ENCODE assay signal across 23 cellular contexts in the genomic region with DNA sequence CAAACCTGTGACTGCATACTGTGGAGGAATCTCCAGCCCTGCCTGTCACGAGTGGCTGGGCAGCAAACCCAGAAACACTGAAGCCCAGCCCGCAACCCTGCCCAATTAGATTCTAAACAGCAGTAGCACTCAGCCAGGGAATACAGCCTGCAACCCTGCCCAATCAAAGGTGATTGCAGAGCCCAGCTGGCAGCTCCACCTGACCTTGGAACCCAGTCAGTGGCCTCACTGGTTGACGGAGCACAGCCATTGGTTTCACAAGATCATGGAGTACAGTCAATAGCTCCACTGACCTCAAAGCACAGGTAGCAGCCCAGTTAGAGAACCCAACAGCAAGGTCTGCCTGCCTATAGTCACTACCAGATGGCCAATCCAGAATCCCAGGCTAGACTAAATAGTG. TPM values are rescaled to one million over a fixed set of nuclear protein-coding genes. Genes with fewer than 3 reads are reported as not detected.
A peak's percentile ranks its signal among the peaks of the same experiment; 100 is the strongest.
DNase-seq lines count a peak whose midpoint lies in the region; ATAC-seq, FAIRE-seq and TF ChIP-seq lines count a peak whose summit lies in the region.
"Had no signal": no experiment of that assay in that cellular context is flagged by ENCODE, and none has a peak within 500 bp of the region (broad histone marks: within the 10 kb centered on the region; RNA-seq: fewer than 3 reads in every experiment).

No MANE protein-coding gene starts in this region.

- DNase-seq in kidney (peak; percentile 8), right lobe of liver (peak; percentile 35 to 92 (median 88)), upper lobe of right lung (no peak), NCI-H69 (lab: John Stamatoyannopoulos, UW) (no peak), NCI-H1436 (lab: John Stamatoyannopoulos, UW) (no peak)
- no peak for DNase-seq in activated CD4-positive, alpha-beta T cell treated with anti-CD3 and anti-CD28 coated beads for 4 hours
- DNase-seq: ACHN; BE2C; C1 segment of cervical spinal cord; CD4-positive, CD25-positive, alpha-beta regulatory T cell; CD8-positive, alpha-beta memory T cell; COR-L47; DMS 273 treated with DMSO at 0.1 percent for 48 hours; DMS53; DND-41; EL; GOT3; H7; HFFc6 had no signal

- H3K27me3 ChIP-seq in right lobe of liver (no peaks in the 10 kb centered on the region), upper lobe of right lung (no peaks in the 10 kb centered on the region)
- H3K27me3 ChIP-seq: BE2C had no signal

- TF ChIP-seq CTCF in kidney (IDR thresholded peaks at IDR 0.05; ENCODE audit: borderline replicate concordance, extremely low read depth, insufficient read depth) (no peak), right lobe of liver (IDR thresholded peaks at IDR 0.05) (no peak), upper lobe of right lung (IDR thresholded peaks at IDR 0.05) (no peak)

- WGBS in right lobe of liver (ENCODE audit: insufficient coverage, low coverage, low lambda C conversion rate, missing lambda C conversion rate), result 20% methylated on average over 1 of the region's 3 CpGs

- ATAC-seq in right lobe of liver (peak; percentile 83 to 99 (median 98)), upper lobe of right lung (no peak)
- ATAC-seq: GM12878, HCT116 had no signal

- FAIRE-seq in kidney (lab: Jason Lieb, UNC), result no peak
- FAIRE-seq: GM12878 had no signal

- H3K4me3 ChIP-seq in kidney (ENCODE audit: low read length in 2 of 2) (no peak overlapping the region), right lobe of liver (no peak overlapping the region), upper lobe of right lung (no peak overlapping the region)
- H3K4me3 ChIP-seq: GM12878 had no signal

- H3K9me3 ChIP-seq in kidney (ENCODE audit: control insufficient read depth in 1 of 2, low read length in 2 of 2) (peaks cover 8 to 18% of the 10 kb centered on the region in 2 donors), right lobe of liver (peaks cover 0 to 6% (median 0%) of the 10 kb centered on the region in 4 donors), upper lobe of right lung (no peaks in the 10 kb centered on the region)
- H3K9me3 ChIP-seq: BE2C had no signal

- no peak overlapping the region for H3K27ac ChIP-seq in kidney (ENCODE audit: low read depth in 2 of 2, low read length in 2 of 2)
- peak overlapping the region in 2 of 3 donors; percentile 23 to 76 for H3K27ac ChIP-seq in right lobe of liver
- H3K27ac ChIP-seq in upper lobe of right lung, result no peak overlapping the region

- TF ChIP-seq EP300 in Ishikawa (IDR thresholded peaks at IDR 0.05; ENCODE audit: borderline replicate concordance), result no peak

- peaks cover 0 to 3% of the 10 kb centered on the region in 2 donors for H3K36me3 ChIP-seq in kidney (ENCODE audit: control insufficient read depth in 1 of 2, insufficient read depth in 2 of 2, low read length in 2 of 2)
- no peaks in the 10 kb centered on the region for H3K36me3 ChIP-seq in right lobe of liver
- peaks cover 5% of the 10 kb centered on the region for H3K36me3 ChIP-seq in upper lobe of right lung

- TF ChIP-seq POLR2A in right lobe of liver (IDR thresholded peaks at IDR 0.05), result no peak

- H3K4me1 ChIP-seq in kidney (ENCODE audit: control insufficient read depth in 1 of 2, insufficient read depth in 1 of 2, low read depth in 1 of 2, low read length in 2 of 2) (no peaks in the 10 kb centered on the region), right lobe of liver (peaks cover 0 to 7% (median 0%) of the 10 kb centered on the region in 4 donors), upper lobe of right lung (no peaks in the 10 kb centered on the region)
- H3K4me1 ChIP-seq: BE2C had no signal

- TF ChIP-seq RAD21 in Ishikawa (IDR thresholded peaks at IDR 0.05; ENCODE audit: low read depth), result no peak

- intact Hi-C loops in kidney (cut with DNase I), result no loop called here
- intact Hi-C loops in right lobe of liver (cut with DNase I), result no loop called here
- intact Hi-C loops in upper lobe of right lung (cut with DNase I), result no loop called here

- no peak overlapping the region for H3K9ac ChIP-seq in kidney (ENCODE audit: low read length in 2 of 2)

TF ChIP-seq in Ishikawa, 13 proteins besides CTCF, POLR2A, EP300 and RAD21:
- TF ChIP-seq, protein P1, sequence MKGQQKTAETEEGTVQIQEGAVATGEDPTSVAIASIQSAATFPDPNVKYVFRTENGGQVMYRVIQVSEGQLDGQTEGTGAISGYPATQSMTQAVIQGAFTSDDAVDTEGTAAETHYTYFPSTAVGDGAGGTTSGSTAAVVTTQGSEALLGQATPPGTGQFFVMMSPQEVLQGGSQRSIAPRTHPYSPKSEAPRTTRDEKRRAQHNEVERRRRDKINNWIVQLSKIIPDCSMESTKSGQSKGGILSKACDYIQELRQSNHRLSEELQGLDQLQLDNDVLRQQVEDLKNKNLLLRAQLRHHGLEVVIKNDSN (IDR thresholded peaks at IDR 0.05), result 0 out of 2 replicates have a peak, but pooled peaks have one; percentile 18
- TF ChIP-seq FOXM1 (IDR thresholded peaks at IDR 0.05; ENCODE audit: borderline replicate concordance, low read depth), result no peak

RNA-seq across cellular contexts. Expression of a gene that starts 35.2 kb away (rescaled TPM):
- total RNA-seq in kidney (164 TPM), right lobe of liver (100 to 1,000 TPM in 3 of 6 experiments, 10 to 100 TPM in 3; 61.1 to 146 (median 97.8) TPM), upper lobe of right lung (248 TPM)
- 25.3 TPM for polyA plus RNA-seq in kidney (ENCODE audit: insufficient read depth, low read depth, low replicate concordance)
- total RNA-seq: G401 had no signal

RNA-seq across cellular contexts. Expression of a gene that starts 41.7 kb away (rescaled TPM):
- 28.2 TPM for total RNA-seq in kidney
- 8.3 TPM for polyA plus RNA-seq in kidney (ENCODE audit: insufficient read depth, low read depth, low replicate concordance)
- total RNA-seq in right lobe of liver, result 10 to 100 TPM; 10.4 to 15.6 (median 11.7) TPM
- total RNA-seq in upper lobe of right lung, result 38.6 TPM

Comparison
In these comparisons a context has a peak if more than half of its experiments do, and no peak if none do; other contexts are left out.
1. DNase-seq: peak in kidney (single experiment) and right lobe of liver (3 of 3); none in upper lobe of right lung (single experiment), NCI-H69 (single experiment), activated CD4-positive, alpha-beta T cell treated with anti-CD3 and anti-CD28 coated beads for 4 hours (0 of 2) and NCI-H1436 (single experiment).
2. H3K27ac ChIP-seq: peak in right lobe of liver (2 of 3); none in kidney (0 of 2) and upper lobe of right lung (single experiment).